ENCODE assay signal across 17 cellular contexts in the genomic region with DNA sequence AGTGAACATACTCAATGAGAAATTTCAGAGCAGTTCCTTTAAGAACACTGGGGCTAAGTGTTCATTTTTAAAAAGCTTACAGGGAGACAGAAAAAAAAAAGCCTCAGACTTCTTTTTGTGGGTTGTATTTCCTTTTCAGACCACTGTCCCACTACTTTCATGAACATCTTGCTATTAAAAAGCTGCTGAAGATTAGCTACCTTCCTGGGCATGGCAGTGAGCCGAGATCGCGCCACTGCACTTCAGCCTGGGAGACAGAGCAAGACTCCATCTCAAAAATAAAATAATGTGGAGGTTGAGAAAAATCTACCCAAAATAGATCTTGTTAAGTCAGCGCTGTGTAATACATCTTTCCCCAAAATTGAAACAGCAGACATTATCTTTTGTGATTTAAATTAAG. TPM values are rescaled to one million over a fixed set of nuclear protein-coding genes. Genes with fewer than 3 reads are reported as not detected.
DNase-seq lines count a peak whose midpoint lies in the region; ATAC-seq, FAIRE-seq and TF ChIP-seq lines count a peak whose summit lies in the region.
"Had no signal": no experiment of that assay in that cellular context is flagged by ENCODE, and none has a peak within 500 bp of the region (broad histone marks: within the 10 kb centered on the region; RNA-seq: fewer than 3 reads in every experiment).

No MANE protein-coding gene starts in this region.

- peak overlapping the region in 4 of 11 experiments; percentile 0 to 23 (median 14); a peak in 4 of 22 replicates for H3K27ac ChIP-seq in BLaER1 treated with 17β-estradiol and CSF1 and Interleukin-3, amounts not matched to agents 10 nM and 100 nM
- H3K27ac ChIP-seq in astrocyte (ENCODE audit: low read depth, low read length) (peak overlapping the region; percentile 21), mesodermal cell (ENCODE audit: low read depth, low read length, severe bottlenecking) (peak overlapping the region; percentile 92), prostate gland (no peak overlapping the region)

- TF ChIP-seq POLR2A in prostate gland (IDR thresholded peaks at IDR 0.05), result no peak

- DNase-seq in KBM-7 (peak; percentile 42), astrocyte (ENCODE audit: low read depth) (no peak), prostate gland (ENCODE audit: low spot score) (no peak), NCI-H1694 (lab: John Stamatoyannopoulos, UW) (no peak)
- DNase-seq: CD4-positive, alpha-beta memory T cell; DMS79 treated with DMSO at 0.1 percent for 48 hours; GDM1; NCI-H1930; NCI-H2171; NCI-H82; Peyer's patch; Right ventricle myocardium superior had no signal

- peaks cover 26 to 54% (median 29%) of the 10 kb centered on the region in 10 experiments for H3K4me1 ChIP-seq in BLaER1 treated with 17β-estradiol and CSF1 and Interleukin-3, amounts not matched to agents 10 nM and 100 nM
- peaks cover 26% of the 10 kb centered on the region for H3K4me1 ChIP-seq in astrocyte (ENCODE audit: insufficient read depth, low read length)
- H3K4me1 ChIP-seq in mesodermal cell (ENCODE audit: control insufficient read depth, insufficient read depth, low read length, poor library complexity, severe bottlenecking), result peaks cover 37% of the 10 kb centered on the region
- H3K4me1 ChIP-seq in prostate gland (replicated peaks), result no peaks in the 10 kb centered on the region
- H3K4me1 ChIP-seq: HAP-1 had no signal

- peaks cover 52 to 87% (median 73%) of the 10 kb centered on the region in 11 experiments for H3K36me3 ChIP-seq in BLaER1 treated with 17β-estradiol and CSF1 and Interleukin-3, amounts not matched to agents 10 nM and 100 nM
- H3K36me3 ChIP-seq in astrocyte (ENCODE audit: insufficient read depth, low read length) (peaks cover 20% of the 10 kb centered on the region), mesodermal cell (ENCODE audit: control insufficient read depth, insufficient read depth, low read length) (peaks cover 59% of the 10 kb centered on the region), prostate gland (peaks cover 0 to 3% of the 10 kb centered on the region in 2 donors)

- no peaks in the 10 kb centered on the region for H3K9me3 Mint-ChIP-seq in astrocyte (ENCODE audit: unreplicated experiment)
- H3K9me3 Mint-ChIP-seq: CD4-positive, alpha-beta memory T cell had no signal

- peaks cover 35% of the 10 kb centered on the region for H3K4me1 Mint-ChIP-seq in astrocyte (ENCODE audit: low read depth, unreplicated experiment)

- peak overlapping the region; percentile 16 for H3K4me3 Mint-ChIP-seq in astrocyte (ENCODE audit: unreplicated experiment)
- H3K4me3 Mint-ChIP-seq: CD4-positive, alpha-beta memory T cell had no signal

- no peak for ATAC-seq in HG03097 (IDR thresholded peaks at IDR 0.05; ENCODE audit: low FRiP score, unreplicated experiment)
- ATAC-seq: K562 had no signal

- H3K27ac Mint-ChIP-seq in astrocyte (ENCODE audit: unreplicated experiment), result peak overlapping the region; percentile 27

- H3K9ac ChIP-seq in BLaER1 treated with 17β-estradiol and CSF1 and Interleukin-3, amounts not matched to agents 10 nM and 100 nM, result peak overlapping the region in 7 of 11 experiments; percentile 10 to 52 (median 32); a peak in 6 of 22 replicates
- H3K9ac ChIP-seq in astrocyte (ENCODE audit: low read length), result no peak overlapping the region

- H3K36me3 Mint-ChIP-seq in astrocyte (ENCODE audit: low read depth, unreplicated experiment), result peaks cover 4% of the 10 kb centered on the region

- intact Hi-C loops in prostate gland (cut with DNase I), result no loop called here

- peak overlapping the region; percentile 41 to 85 (median 60); a peak in 21 of 22 replicates for H3K4me2 ChIP-seq in BLaER1 treated with 17β-estradiol and CSF1 and Interleukin-3, amounts not matched to agents 10 nM and 100 nM
- H3K4me2 ChIP-seq in astrocyte (ENCODE audit: low read length), result no peak overlapping the region

- TF ChIP-seq CTCF in astrocyte (IDR thresholded peaks at IDR 0.05; ENCODE audit: insufficient read depth, low read depth, low read length) (no peak), prostate gland (IDR thresholded peaks at IDR 0.05) (no peak)

- FAIRE-seq in astrocyte (lab: Jason Lieb, UNC), result no peak
- FAIRE-seq: K562 had no signal

- H3K79me2 ChIP-seq in astrocyte (ENCODE audit: insufficient read depth, low read length), result peaks cover 39% of the 10 kb centered on the region

- no peak overlapping the region for H3K4me3 ChIP-seq in BLaER1 treated with 17β-estradiol and CSF1 and Interleukin-3, amounts not matched to agents 10 nM and 100 nM
- H3K4me3 ChIP-seq in astrocyte (ENCODE audit: insufficient read depth, low read depth, low read length), result no peak overlapping the region
- H3K4me3 ChIP-seq in mesodermal cell (ENCODE audit: extremely low read depth, insufficient read depth, low read length, poor library complexity, severe bottlenecking), result no peak overlapping the region
- H3K4me3 ChIP-seq in prostate gland, result no peak overlapping the region
- H3K4me3 ChIP-seq: HAP-1, K562, Peyer's patch had no signal

- peaks cover 3 to 71% (median 31%) of the 10 kb centered on the region in 11 experiments; a peak in 17 of 22 replicates for H4K20me1 ChIP-seq in BLaER1 treated with 17β-estradiol and CSF1 and Interleukin-3, amounts not matched to agents 10 nM and 100 nM
- no peaks in the 10 kb centered on the region for H4K20me1 ChIP-seq in astrocyte (ENCODE audit: insufficient read depth, low read length)

- no peaks in the 10 kb centered on the region for H3K27me3 ChIP-seq in BLaER1 treated with 17β-estradiol and CSF1 and Interleukin-3, amounts not matched to agents 10 nM and 100 nM
- H3K27me3 ChIP-seq in astrocyte (ENCODE audit: insufficient read depth, low read length) (no peaks in the 10 kb centered on the region), prostate gland (replicated peaks; ENCODE audit: insufficient read depth) (no peaks in the 10 kb centered on the region)
- H3K27me3 ChIP-seq: Peyer's patch had no signal

- 96% methylated on average over 3 of the region's 4 CpGs; no CpG with 5 or more reads in 1 of the 2 experiments for WGBS in mesodermal cell (ENCODE audit: insufficient coverage in 2 of 2), 2 experiments
- 92% methylated on average over 4 of the region's 4 CpGs for WGBS in prostate gland

- no peak overlapping the region for H2AFZ ChIP-seq in astrocyte (ENCODE audit: low read depth, low read length)

- no peaks in the 10 kb centered on the region for H3K9me3 ChIP-seq in BLaER1 treated with 17β-estradiol and CSF1 and Interleukin-3, amounts not matched to agents 10 nM and 100 nM (replicated peaks in 1 of 11)
- H3K9me3 ChIP-seq in astrocyte (ENCODE audit: insufficient read depth, low read depth, low read length) (no peaks in the 10 kb centered on the region), mesodermal cell (ENCODE audit: control insufficient read depth, low read length) (no peaks in the 10 kb centered on the region), prostate gland (no peaks in the 10 kb centered on the region)
- H3K9me3 ChIP-seq: HAP-1, Peyer's patch had no signal

- H3K27me3 Mint-ChIP-seq in astrocyte (ENCODE audit: low read depth, unreplicated experiment), result no peaks in the 10 kb centered on the region
- H3K27me3 Mint-ChIP-seq: CD4-positive, alpha-beta memory T cell had no signal

- in situ Hi-C loops in KBM-7 (cut with MboI; ENCODE audit: low pct_unique_long_range_greater_than_20kb, low sequenced_read_pairs), result loop anchor here (25.0 kb wide), 1 partner anchor 887 kb away; a partner anchor contains a TSS

RNA-seq across cellular contexts. Expression of a gene that starts 10.7 kb away (rescaled TPM):
- total RNA-seq in astrocyte, result 17.8 and 19.4 TPM in 2 replicates
- 15.6 TPM for polyA plus RNA-seq in mesodermal cell (2013, experiment 1 of 2)
- 14.2 TPM for polyA plus RNA-seq in mesodermal cell (2013, experiment 2 of 2)
- total RNA-seq in prostate gland, result 10 to 100 TPM; 10.3 to 19.0 TPM

Comparison
In these comparisons a context has a peak if more than half of its experiments do, and no peak if none do; other contexts are left out.
1. H3K27ac ChIP-seq: peak in astrocyte (single experiment) and mesodermal cell (single experiment); none in prostate gland (0 of 2).